In genomic region chr1:30839827-30840359, GRCh38 we compare ENCODE assay signal across 9 cellular contexts.
"Had no signal": no experiment of that assay in that cellular context is flagged by ENCODE, and none has a peak within 500 bp of the region (broad histone marks: within the 10 kb centered on the region; RNA-seq: fewer than 3 reads in every experiment).

No MANE protein-coding gene starts in this region.

- H3K4me3 Mint-ChIP-seq: GM23338, H9, HFFc6, IgD-negative memory B cell had no signal

- FAIRE-seq: H1, H54, HepG2 had no signal

- H3K9me3 Mint-ChIP-seq: GM23338, H9, HFFc6, IgD-negative memory B cell had no signal

- H3K27ac ChIP-seq: HL-60 had no signal

- H3K4me3 ChIP-seq: GM23338 had no signal

- DNase-seq: H9, HCEC 1CT, HFFc6 had no signal

- H3K27ac Mint-ChIP-seq: GM23338, H9, HFFc6, IgD-negative memory B cell had no signal

- H3K4me1 Mint-ChIP-seq: IgD-negative memory B cell had no signal
